8 cellular contexts compared by ENCODE assay signal in genomic region chr17:46212634-46213435, GRCh38. TPM values are rescaled to one million over a fixed set of nuclear protein-coding genes. Genes with fewer than 3 reads are reported as not detected.
A peak's percentile ranks its signal among the peaks of the same experiment; 100 is the strongest.
DNase-seq lines count a peak whose midpoint lies in the region; ATAC-seq and TF ChIP-seq lines count a peak whose summit lies in the region.

No MANE protein-coding gene starts in this region.

- no peaks in the 10 kb centered on the region for H3K27me3 Mint-ChIP-seq in activated CD4-positive, alpha-beta memory T cell treated with anti-CD3 and anti-CD28 coated beads for 36 hours

- no peak overlapping the region for H3K4me3 Mint-ChIP-seq in activated CD4-positive, alpha-beta memory T cell treated with anti-CD3 and anti-CD28 coated beads for 36 hours

- no peaks in the 10 kb centered on the region for H3K9me3 Mint-ChIP-seq in activated CD4-positive, alpha-beta memory T cell treated with anti-CD3 and anti-CD28 coated beads for 36 hours

- POLR2A ChIA-PET in activated CD4-positive, alpha-beta memory T cell treated with anti-CD3 and anti-CD28 coated beads for 36 hours (lab: Charles Lee), result interaction anchor here (1.1 kb wide), 1 partner anchor 19 kb away, joined by 4 read pairs; no protein-coding TSS in a partner anchor

- peak; percentile 71 to 92 for TF ChIP-seq CTCF in tibial artery (IDR thresholded peaks at IDR 0.05)

- no peak overlapping the region for H3K4me3 ChIP-seq in H7 (ENCODE audit: insufficient read depth, low read depth, low read length)
- H3K4me3 ChIP-seq in tibial artery, result no peak overlapping the region

- ATAC-seq in GM21619 (IDR thresholded peaks at IDR 0.05; ENCODE audit: unreplicated experiment), result no peak

- H3K27ac Mint-ChIP-seq in activated CD4-positive, alpha-beta memory T cell treated with anti-CD3 and anti-CD28 coated beads for 36 hours, result no peak overlapping the region

- H3K36me3 ChIP-seq in H7 (replicated peaks; ENCODE audit: control insufficient read depth, insufficient read depth, low read length) (peaks cover 6% of the 10 kb centered on the region), tibial artery (peaks cover 0 to 27% (median 0%) of the 10 kb centered on the region in 3 donors)

- H3K27ac ChIP-seq in tibial artery, result peak overlapping the region; percentile 33 to 69

- peaks cover 7% of the 10 kb centered on the region for H3K36me3 Mint-ChIP-seq in activated CD4-positive, alpha-beta memory T cell treated with anti-CD3 and anti-CD28 coated beads for 36 hours

- DNase-seq in Ammon's horn (ENCODE audit: low spot score) (peak; percentile 91), H7 (peak; percentile 82), NCI-H526 treated with DMSO at 0.1 percent for 48 hours (lab: John Stamatoyannopoulos, UW) (peak; percentile 72), epidermal melanocyte (ENCODE audit: insufficient read length, low spot score) (peak; percentile 70), myocyte (ENCODE audit: low read depth) (peak; percentile 73), tibial artery (peak; percentile 70 to 80)
- peak; percentile 67 for DNase-seq in activated CD4-positive, alpha-beta memory T cell treated with anti-CD3 and anti-CD28 coated beads for 36 hours

- peaks cover 21% of the 10 kb centered on the region for H3K4me1 Mint-ChIP-seq in activated CD4-positive, alpha-beta memory T cell treated with anti-CD3 and anti-CD28 coated beads for 36 hours (ENCODE audit: low read depth)

- H3K9me3 ChIP-seq in tibial artery, result no peaks in the 10 kb centered on the region

- H3K4me1 ChIP-seq in tibial artery, result peaks cover 0 to 37% (median 5%) of the 10 kb centered on the region in 4 donors

- intact Hi-C loops in activated CD4-positive, alpha-beta memory T cell treated with anti-CD3 and anti-CD28 coated beads for 36 hours (cut with micrococcal nuclease), result loop anchor here (1.0 kb wide), 2 partner anchors 19 to 211 kb away; no protein-coding TSS in a partner anchor
- intact Hi-C loops in tibial artery (cut with DNase I; ENCODE audit: low total_unique reads), result loop anchor here (5.0 kb wide), 2 partner anchors 171 to 211 kb away; no protein-coding TSS in a partner anchor

- CTCF ChIA-PET in activated CD4-positive, alpha-beta memory T cell treated with anti-CD3 and anti-CD28 coated beads for 36 hours (lab: Charles Lee), result interaction anchor here (0.5 to 4.2 kb wide), 47 partner anchors 9 to 970 kb away, joined by 3 to 70 read pairs (median 4); partner anchors contain the start of genes KANSL1 and STH

- H3K27me3 ChIP-seq in H7 (ENCODE audit: control insufficient read depth, insufficient read depth, low read length), result no peaks in the 10 kb centered on the region
- no peaks in the 10 kb centered on the region for H3K27me3 ChIP-seq in tibial artery

RNA-seq across cellular contexts. Expression of gene KANSL1, which starts 19.6 kb away (rescaled TPM):
- total RNA-seq in H7 (2014; rRNA removed; shearing (Covaris generic)), result 35.2 and 41.4 TPM in 2 replicates
- 10 to 100 TPM; 57.3 to 63.8 TPM for total RNA-seq in activated CD4-positive, alpha-beta memory T cell treated with anti-CD3 and anti-CD28 coated beads for 36 hours
- 19.3 and 25.2 TPM in 2 replicates for total RNA-seq in myocyte
- 15.4 TPM for polyA plus RNA-seq in myocyte (2012)
